Comparison of ENCODE assay signal across 1 cellular context in genomic region chr12:120979862-120980696, GRCh38.
TF ChIP-seq lines count a peak whose summit lies in the region.

No MANE protein-coding gene starts in this region.

TF ChIP-seq in HepG2, 621 proteins besides CTCF, POLR2A, EP300 and RAD21 (continued from another document and continues in another):
- TF ChIP-seq ZBTB14 (CRISPR knock-in tag; IDR thresholded peaks at IDR 0.05), result no peak
- no peak; the same call in 1 of the 2 replicates for TF ChIP-seq ETV6 (CRISPR knock-in tag; conservative IDR thresholded peaks at IDR 0.05)
- peak; percentile 83; the same call in 1 of the 2 replicates for TF ChIP-seq KLF11 (CRISPR knock-in tag; IDR thresholded peaks at IDR 0.05)
- TF ChIP-seq AHR (CRISPR knock-in tag; IDR thresholded peaks at IDR 0.05), result no peak
- no peak; the same call in 1 of the 2 replicates for TF ChIP-seq PHF20 (CRISPR knock-in tag; IDR thresholded peaks at IDR 0.05)
- TF ChIP-seq SATB2 (CRISPR knock-in tag; IDR thresholded peaks at IDR 0.05), result peak; percentile 82; the same call in 1 of the 2 replicates
- peak; percentile 69; the same call in 1 of the 2 replicates for TF ChIP-seq ZNF83 (CRISPR knock-in tag; IDR thresholded peaks at IDR 0.05; ENCODE audit: borderline replicate concordance)
- 0 out of 2 replicates have a peak, but pooled peaks have one; percentile 12 for TF ChIP-seq SAFB2 (CRISPR knock-in tag; IDR thresholded peaks at IDR 0.05; ENCODE audit: borderline replicate concordance, low read depth)
- TF ChIP-seq GZF1 (CRISPR knock-in tag; IDR thresholded peaks at IDR 0.05), result 0 out of 2 replicates have a peak, but pooled peaks have one; percentile 56
- TF ChIP-seq NBN (conservative IDR thresholded peaks at IDR 0.05), result no peak
- TF ChIP-seq ZNF432 (CRISPR knock-in tag; IDR thresholded peaks at IDR 0.05; ENCODE audit: borderline replicate concordance), result no peak
- TF ChIP-seq HMGA1 (CRISPR knock-in tag; conservative IDR thresholded peaks at IDR 0.05), result no peak
- TF ChIP-seq ZNF788 (CRISPR knock-in tag; IDR thresholded peaks at IDR 0.05; ENCODE audit: borderline replicate concordance), result peak; percentile 80
- no peak for TF ChIP-seq ZNF703 (CRISPR knock-in tag; IDR thresholded peaks at IDR 0.05; ENCODE audit: borderline replicate concordance)
- TF ChIP-seq ZUFSP (CRISPR knock-in tag; IDR thresholded peaks at IDR 0.05; ENCODE audit: borderline replicate concordance), result no peak
- TF ChIP-seq ZMYM2 (CRISPR knock-in tag; IDR thresholded peaks at IDR 0.05), result no peak
- no peak for TF ChIP-seq CERS6 (CRISPR knock-in tag; IDR thresholded peaks at IDR 0.05)
- TF ChIP-seq NCOR1 (IDR thresholded peaks at IDR 0.05; ENCODE audit: borderline replicate concordance, low read length), result peak; percentile 2; the same call in 1 of the 2 replicates
- TF ChIP-seq ZNF512B (CRISPR knock-in tag; IDR thresholded peaks at IDR 0.05; ENCODE audit: borderline replicate concordance), result no peak
- TF ChIP-seq ZBTB43 (CRISPR knock-in tag; conservative IDR thresholded peaks at IDR 0.05), result no peak
- TF ChIP-seq ZNF280D (CRISPR knock-in tag; IDR thresholded peaks at IDR 0.05), result peak; percentile 15; the same call in 1 of the 2 replicates
- TF ChIP-seq ZNF564 (CRISPR knock-in tag; IDR thresholded peaks at IDR 0.05), result no peak
- TF ChIP-seq NFYC (CRISPR knock-in tag; IDR thresholded peaks at IDR 0.05), result no peak
- no peak for TF ChIP-seq USF2 (IDR thresholded peaks at IDR 0.05; ENCODE audit: low read depth, low read length)
- TF ChIP-seq USF2 (CRISPR knock-in tag; IDR thresholded peaks at IDR 0.05; ENCODE audit: borderline replicate concordance), result no peak; the same call in 1 of the 2 replicates
- TF ChIP-seq ZIK1 (CRISPR knock-in tag; IDR thresholded peaks at IDR 0.05; ENCODE audit: borderline replicate concordance, low read depth), result no peak
- peak; percentile 38 for TF ChIP-seq BRD4 (CRISPR knock-in tag; IDR thresholded peaks at IDR 0.05)
- no peak for TF ChIP-seq BCLAF1 (IDR thresholded peaks at IDR 0.05)
- no peak for TF ChIP-seq ZBTB49 (CRISPR knock-in tag; IDR thresholded peaks at IDR 0.05; ENCODE audit: borderline replicate concordance)
- peak; percentile 80; the same call in 1 of the 2 replicates for TF ChIP-seq SMYD3 (CRISPR knock-in tag; IDR thresholded peaks at IDR 0.05)
- TF ChIP-seq CEBPB (IDR thresholded peaks at IDR 0.05; ENCODE audit: borderline replicate concordance, low read depth, low read length), result no peak
